Comparison of ENCODE assay signal across 8 cellular contexts in genomic region chr14:101761881-101762529, GRCh38. TPM values are rescaled to one million over a fixed set of nuclear protein-coding genes. Genes with fewer than 3 reads are reported as not detected.
DNase-seq lines count a peak whose midpoint lies in the region; ATAC-seq and TF ChIP-seq lines count a peak whose summit lies in the region.

No MANE protein-coding gene starts in this region.

- peaks cover 23 to 54% (median 34%) of the 10 kb centered on the region in 4 donors for H3K4me1 Mint-ChIP-seq in CD4-positive, CD25-positive, alpha-beta regulatory T cell

- no peaks in the 10 kb centered on the region for H3K27me3 Mint-ChIP-seq in CD4-positive, CD25-positive, alpha-beta regulatory T cell

- peak overlapping the region; percentile 38 for H3K9ac ChIP-seq in endocrine pancreas (ENCODE audit: control insufficient read depth, insufficient read depth, low read length)
- peak overlapping the region; percentile 72 for H3K9ac ChIP-seq in mucosa of stomach (ENCODE audit: low read length)

- peak; percentile 19 to 58 (median 52) for DNase-seq in CD4-positive, CD25-positive, alpha-beta regulatory T cell
- peak; percentile 16 for DNase-seq in HK-2 (ENCODE audit: unreplicated experiment)
- DNase-seq in activated CD4-positive, alpha-beta T cell treated with anti-CD3 and anti-CD28 coated beads, Interleukin-2, amount 50 U/mL, for 4 hours: peak; percentile 42 to 47
- DNase-seq in thoracic aorta (ENCODE audit: low spot score): no peak
- DNase-seq in NCI-H510A treated with DMSO at 0.1 percent for 48 hours (lab: John Stamatoyannopoulos, UW): no peak

- no peak for ATAC-seq in CD4-positive, CD25-positive, alpha-beta regulatory T cell (ENCODE audit: low read depth in 2 of 2)
- ATAC-seq in GM19455 (IDR thresholded peaks at IDR 0.05; ENCODE audit: unreplicated experiment): peak; percentile 25
- no peak for ATAC-seq in thoracic aorta (ENCODE audit: insufficient number of reproducible peaks, low FRiP score, low read depth)

- no peaks in the 10 kb centered on the region for H3K9me3 Mint-ChIP-seq in CD4-positive, CD25-positive, alpha-beta regulatory T cell

- peaks cover 18% of the 10 kb centered on the region for H3K36me3 Mint-ChIP-seq in CD4-positive, CD25-positive, alpha-beta regulatory T cell

- no peaks in the 10 kb centered on the region for H3K27me3 ChIP-seq in CD4-positive, CD25-positive, alpha-beta regulatory T cell (ENCODE audit: control insufficient read depth, insufficient read depth, low read length)
- no peaks in the 10 kb centered on the region for H3K27me3 ChIP-seq in endocrine pancreas (ENCODE audit: control insufficient read depth, insufficient read depth, low read length)
- H3K27me3 ChIP-seq in mucosa of stomach (ENCODE audit: control insufficient read depth, insufficient read depth, low read length): no peaks in the 10 kb centered on the region
- no peaks in the 10 kb centered on the region for H3K27me3 ChIP-seq in thoracic aorta (replicated peaks; ENCODE audit: insufficient read depth)

- H3K4me3 Mint-ChIP-seq in CD4-positive, CD25-positive, alpha-beta regulatory T cell: peak overlapping the region; percentile 92 to 95 (median 94)

- peak overlapping the region; percentile 78 for H3K4me3 ChIP-seq in CD4-positive, CD25-positive, alpha-beta regulatory T cell (ENCODE audit: low read depth, low read length)
- peak overlapping the region; percentile 72 for H3K4me3 ChIP-seq in endocrine pancreas (ENCODE audit: control insufficient read depth, insufficient read depth, low read length)
- H3K4me3 ChIP-seq in mucosa of stomach (ENCODE audit: low read length): peak overlapping the region; percentile 15
- H3K4me3 ChIP-seq in thoracic aorta: peak overlapping the region; percentile 98

- TF ChIP-seq CTCF in thoracic aorta (IDR thresholded peaks at IDR 0.05): no peak

- H3K9me3 ChIP-seq in CD4-positive, CD25-positive, alpha-beta regulatory T cell (ENCODE audit: control insufficient read depth in 2 of 2, low read length in 2 of 2): no peaks in the 10 kb centered on the region
- no peaks in the 10 kb centered on the region for H3K9me3 ChIP-seq in endocrine pancreas (ENCODE audit: control insufficient read depth, low read length)
- no peaks in the 10 kb centered on the region for H3K9me3 ChIP-seq in mucosa of stomach (ENCODE audit: control insufficient read depth, low read length)
- no peaks in the 10 kb centered on the region for H3K9me3 ChIP-seq in thoracic aorta

- H3K4me1 ChIP-seq in CD4-positive, CD25-positive, alpha-beta regulatory T cell (ENCODE audit: control insufficient read depth, insufficient read depth, low read length, poor library complexity, severe bottlenecking): peaks cover 17% of the 10 kb centered on the region
- H3K4me1 ChIP-seq in endocrine pancreas (ENCODE audit: control insufficient read depth, insufficient read depth, low read length) (peaks cover 4% of the 10 kb centered on the region), mucosa of stomach (ENCODE audit: control insufficient read depth, insufficient read depth, low read length) (peaks cover 11% of the 10 kb centered on the region), thoracic aorta (ENCODE audit: control insufficient read depth in 1 of 2, low read depth in 2 of 2) (peaks cover 13 to 22% of the 10 kb centered on the region in 2 donors)

- H3K27ac Mint-ChIP-seq in CD4-positive, CD25-positive, alpha-beta regulatory T cell: peak overlapping the region; percentile 84 to 95 (median 92)

- peak overlapping the region; percentile 41 for H3K27ac ChIP-seq in CD4-positive, CD25-positive, alpha-beta regulatory T cell (ENCODE audit: insufficient read depth, low read length, poor library complexity, severe bottlenecking)
- peak overlapping the region; percentile 53 to 61 for H3K27ac ChIP-seq in thoracic aorta

- peaks cover 3% of the 10 kb centered on the region for H3K36me3 ChIP-seq in CD4-positive, CD25-positive, alpha-beta regulatory T cell (ENCODE audit: control insufficient read depth, insufficient read depth, low read length)
- H3K36me3 ChIP-seq in endocrine pancreas (ENCODE audit: control insufficient read depth, insufficient read depth, low read length) (no peaks in the 10 kb centered on the region), mucosa of stomach (ENCODE audit: control insufficient read depth, insufficient read depth, low read length) (no peaks in the 10 kb centered on the region), thoracic aorta (peaks cover 2% of the 10 kb centered on the region)

RNA-seq across cellular contexts. Expression of gene PPP2R5C, which starts 0.5 kb away (rescaled TPM):
- 650 TPM for total RNA-seq in CD4-positive, CD25-positive, alpha-beta regulatory T cell
- polyA plus RNA-seq in CD4-positive, CD25-positive, alpha-beta regulatory T cell: 100 to 1,000 TPM; 244 to 294 (median 270) TPM
- 100 to 1,000 TPM in 1 of 2 donors, 10 to 100 TPM in 1; 97.2 to 341 TPM for total RNA-seq in thoracic aorta

Comparison
In these comparisons a context has a peak if more than half of its experiments do, and no peak if none do; other contexts are left out.
1. DNase-seq: peak in CD4-positive, CD25-positive, alpha-beta regulatory T cell (3 of 3), HK-2 (single experiment) and activated CD4-positive, alpha-beta T cell treated with anti-CD3 and anti-CD28 coated beads, Interleukin-2, amount 50 U/mL, for 4 hours (2 of 2); none in thoracic aorta (single experiment) and NCI-H510A treated with DMSO at 0.1 percent for 48 hours (single experiment).
2. H3K4me3 ChIP-seq: peak in every context shown above with its lines; median percentile 98 in thoracic aorta; 78 in CD4-positive, CD25-positive, alpha-beta regulatory T cell; 72 in endocrine pancreas; 15 in mucosa of stomach.